In genomic region chr21:41169701-41170100, GRCh38 we compare ENCODE assay signal across 1 cellular context.
TF ChIP-seq lines count a peak whose summit lies in the region.

No MANE protein-coding gene starts in this region.

TF ChIP-seq in GM23338, 12 proteins besides CTCF, POLR2A, EP300 and RAD21 (continued from another document):
- TF ChIP-seq ZNF462 (CRISPR knock-in tag; IDR thresholded peaks at IDR 0.05) (no peak), EZH2phosphoT487 (IDR thresholded peaks at IDR 0.05; ENCODE audit: unreplicated experiment) (no peak)
